Comparison of ENCODE assay signal across 16 cellular contexts in the genomic region with DNA sequence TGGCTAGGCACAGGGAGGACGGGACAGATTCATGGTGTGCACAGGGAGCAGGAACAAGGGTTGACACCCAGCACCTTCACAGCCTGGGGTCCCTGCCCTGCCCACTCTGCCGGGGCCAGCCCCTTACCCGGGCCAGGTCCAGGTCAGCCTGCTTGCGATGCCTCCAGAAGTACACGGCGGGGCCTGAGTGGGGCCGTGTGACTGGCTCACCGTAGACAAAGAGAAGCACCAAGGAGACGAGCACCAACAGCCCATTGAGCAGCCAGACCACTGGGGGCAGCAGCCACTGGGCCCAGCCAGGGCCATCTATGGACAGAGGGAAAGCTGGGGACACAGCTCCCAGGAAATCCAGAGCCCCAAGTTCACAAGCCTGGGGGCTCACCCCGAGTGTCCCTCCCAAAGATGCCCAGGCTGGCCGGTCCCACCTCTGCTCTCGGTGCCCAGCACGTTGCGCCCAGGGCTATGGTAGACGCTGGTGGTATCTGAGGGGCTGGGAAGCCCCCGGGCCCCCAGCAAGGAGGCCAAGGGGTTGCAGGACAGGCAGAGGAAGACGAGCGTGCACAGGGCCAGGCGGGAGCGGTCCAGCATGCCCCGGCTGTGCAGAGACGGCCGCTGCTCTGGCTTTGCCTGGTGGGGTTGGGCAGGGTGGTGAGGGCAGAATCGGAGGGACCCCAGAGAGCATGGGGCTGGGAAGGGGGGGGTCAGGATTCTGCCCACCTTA. TPM values are rescaled to one million over a fixed set of nuclear protein-coding genes. Genes with fewer than 3 reads are reported as not detected.
A peak's percentile ranks its signal among the peaks of the same experiment; 100 is the strongest.
DNase-seq lines count a peak whose midpoint lies in the region; TF ChIP-seq lines count a peak whose summit lies in the region.
"Had no signal": no experiment of that assay in that cellular context is flagged by ENCODE, and none has a peak within 500 bp of the region (broad histone marks: within the 10 kb centered on the region; RNA-seq: fewer than 3 reads in every experiment).

No MANE protein-coding gene starts in this region.

- H3K4me1 ChIP-seq in BLaER1 (peaks cover 92% of the 10 kb centered on the region), endodermal cell (ENCODE audit: control insufficient read depth, insufficient read depth, low read length) (peaks cover 2% of the 10 kb centered on the region)

- CTCF ChIA-PET in RWPE1 (lab: Yijun Ruan, JAX): no interaction called here

- peaks cover 2% of the 10 kb centered on the region for H3K4me1 Mint-ChIP-seq in endodermal cell

- H3K36me3 Mint-ChIP-seq in endodermal cell (ENCODE audit: low read depth): peaks cover 47% of the 10 kb centered on the region

- peak overlapping the region; percentile 22; the same call in 1 of the 2 replicates for H3K27ac ChIP-seq in BLaER1
- H3K27ac ChIP-seq in RWPE1: peak overlapping the region; percentile 97
- H3K27ac ChIP-seq in endodermal cell (ENCODE audit: low read depth, low read length): peak overlapping the region; percentile 16

- H3K36me3 ChIP-seq in BLaER1: peaks cover 98% of the 10 kb centered on the region
- H3K36me3 ChIP-seq in endodermal cell (ENCODE audit: control insufficient read depth, insufficient read depth, low read length): peaks cover 40% of the 10 kb centered on the region

- TF ChIP-seq CTCF in RWPE1 (conservative IDR thresholded peaks at IDR 0.05; ENCODE audit: low read depth): no peak
- TF ChIP-seq CTCF in endodermal cell (conservative IDR thresholded peaks at IDR 0.05): peak; percentile 49

- WGBS in endodermal cell (ENCODE audit: insufficient coverage in 1 of 2, insufficient read length in 1 of 2), 2 experiments: 92 to 94% methylated on average over 12 to 24 of the region's 24 CpGs

- POLR2A ChIA-PET in RWPE1 (lab: Yijun Ruan, JAX; ENCODE audit: low non-redundant PET): no interaction called here

- no peak overlapping the region for H3K4me3 Mint-ChIP-seq in endodermal cell
- H3K4me3 Mint-ChIP-seq: activated T-cell treated with anti-CD3 and anti-CD28 coated beads, Interleukin-2, amount 50 U/mL, for 24 hours had no signal

- H3K4me3 ChIP-seq in BLaER1 (no peak overlapping the region), endodermal cell (ENCODE audit: low read length) (no peak overlapping the region)

- H3K4me2 ChIP-seq in BLaER1: no peak overlapping the region

- DNase-seq in RWPE1 (ENCODE audit: low spot score) (no peak), endodermal cell (no peak), retina (peak; percentile 36), NCI-H1105 treated with DMSO at 0.1 percent for 48 hours (lab: John Stamatoyannopoulos, UW) (no peak), NOMO-1 (lab: John Stamatoyannopoulos, UW; ENCODE audit: unreplicated experiment in 2 of 2) (no peak), GM19238 (ENCODE audit: insufficient read length, low spot score) (no peak)
- DNase-seq in stimulated activated CD4-positive, alpha-beta T cell treated with anti-CD3 and anti-CD28 coated beads, Interleukin-2, amount 100 ng/mL, for 48 hours: no peak
- DNase-seq: activated CD4-positive, alpha-beta T cell treated with anti-CD3 and anti-CD28 coated beads, Interleukin-2, amount 50 U/mL, for 48 hours; activated T-cell treated with anti-CD3 and anti-CD28 coated beads, Interleukin-2, amount 50 U/mL, for 24 hours; DMS79; foreskin melanocyte; left ventricle myocardium superior; naive B cell; NCI-H69 had no signal

- H3K9me3 ChIP-seq in BLaER1: no peaks in the 10 kb centered on the region
- no peaks in the 10 kb centered on the region for H3K9me3 ChIP-seq in endodermal cell (ENCODE audit: control insufficient read depth, low read length)

- H3K9ac ChIP-seq in BLaER1 (0 out of 2 replicates have a peak overlapping the region, but pooled peaks have one; percentile 34), endodermal cell (ENCODE audit: extremely low read depth, low read length, poor library complexity, severe bottlenecking) (no peak overlapping the region)

- H3K9me3 Mint-ChIP-seq in endodermal cell: no peaks in the 10 kb centered on the region
- H3K9me3 Mint-ChIP-seq: activated naive CD4-positive, alpha-beta T cell treated with anti-CD3 and anti-CD28 coated beads, Interleukin-2, amount 50 U/mL, for 72 hours; activated T-cell treated with anti-CD3 and anti-CD28 coated beads, Interleukin-2, amount 50 U/mL, for 24 hours; naive B cell had no signal

- no peaks in the 10 kb centered on the region for H3K27me3 Mint-ChIP-seq in endodermal cell (ENCODE audit: insufficient read depth)
- H3K27me3 Mint-ChIP-seq: activated T-cell treated with anti-CD3 and anti-CD28 coated beads, Interleukin-2, amount 50 U/mL, for 24 hours had no signal

- H3K27ac Mint-ChIP-seq in endodermal cell: no peak overlapping the region
- H3K27ac Mint-ChIP-seq: activated T-cell treated with anti-CD3 and anti-CD28 coated beads, Interleukin-2, amount 50 U/mL, for 24 hours had no signal

- peaks cover 98% of the 10 kb centered on the region for H4K20me1 ChIP-seq in BLaER1

- H3K27me3 ChIP-seq in BLaER1 (no peaks in the 10 kb centered on the region), endodermal cell (ENCODE audit: control insufficient read depth, insufficient read depth, low read length, poor library complexity, severe bottlenecking) (no peaks in the 10 kb centered on the region)

RNA-seq across cellular contexts. Expression of a gene that starts 19.8 kb away (rescaled TPM):
- 10 to 100 TPM; 39.0 to 58.2 TPM for total RNA-seq in endodermal cell
- polyA plus RNA-seq in endodermal cell (2013, experiment 1 of 2): 69.1 TPM
- 66.7 TPM for polyA plus RNA-seq in endodermal cell (2013, experiment 2 of 2)

Comparison
In these comparisons a context has a peak if more than half of its experiments do, and no peak if none do; other contexts are left out.
1. H3K27ac ChIP-seq: peak in every context shown above with its lines; median percentile 97 in RWPE1; 22 in BLaER1; 16 in endodermal cell.